13 cellular contexts compared by ENCODE assay signal in genomic region chr16:85391175-85391707, GRCh38.
A peak's percentile ranks its signal among the peaks of the same experiment; 100 is the strongest.
DNase-seq lines count a peak whose midpoint lies in the region; ATAC-seq, FAIRE-seq and TF ChIP-seq lines count a peak whose summit lies in the region.
"Had no signal": no experiment of that assay in that cellular context is flagged by ENCODE, and none has a peak within 500 bp of the region (broad histone marks: within the 10 kb centered on the region; RNA-seq: fewer than 3 reads in every experiment).

No MANE protein-coding gene starts in this region.

- no peak for FAIRE-seq in H1 (lab: Jason Lieb, UNC)
- FAIRE-seq: G401.6 had no signal

- TF ChIP-seq POLR2A in H1 (IDR thresholded peaks at IDR 0.05; ENCODE audit: control extremely low read depth in 1 of 2, low read depth in 2 of 2, low read length in 2 of 2), result no peak

- H2AK5ac ChIP-seq in H1 (ENCODE audit: low read depth, low read length), result no peak overlapping the region

- peaks cover 9% of the 10 kb centered on the region; the same call in 1 of the 2 replicates for H3K23me2 ChIP-seq in H1 (ENCODE audit: low read depth, low read length)

- H2BK12ac ChIP-seq in H1 (ENCODE audit: low read depth, low read length), result no peak overlapping the region

- ATAC-seq in activated naive CD8-positive, alpha-beta T cell treated with anti-CD3 and anti-CD28 coated beads, Interleukin-2, amount 10 ng/mL, durations not matched to agents 7 days and 5 days (ENCODE audit: low read depth), result no peak
- ATAC-seq in activated naive CD8-positive, alpha-beta T cell treated with anti-CD3 and anti-CD28 coated beads, Interleukin-2, amount 50 U/mL, for 24 hours, result no peak
- no peak for ATAC-seq in upper lobe of right lung
- ATAC-seq: naive thymus-derived CD4-positive, alpha-beta T cell had no signal

- H3K79me2 ChIP-seq in H1 (ENCODE audit: control insufficient read depth in 1 of 2, insufficient read depth in 2 of 2, low read length in 2 of 2), result no peaks in the 10 kb centered on the region

- H3K9ac ChIP-seq in H1 (replicated peaks in 1 of 4; ENCODE audit: extremely low read depth in 1 of 4, low read depth in 3 of 4, low read length in 3 of 4) (no peak overlapping the region), colonic mucosa (ENCODE audit: low read depth in 2 of 2, low read length in 2 of 2) (no peak overlapping the region)

- H4K91ac ChIP-seq in H1 (replicated peaks; ENCODE audit: insufficient read length, low read length), result no peak overlapping the region

- no peak overlapping the region for H2BK15ac ChIP-seq in H1 (ENCODE audit: low read length)

- no peak overlapping the region for H2BK20ac ChIP-seq in H1 (ENCODE audit: low read length)

- H3K4me2 ChIP-seq in H1 (ENCODE audit: insufficient read depth in 1 of 2, low read depth in 2 of 2, low read length in 2 of 2), result no peak overlapping the region

- H3K36me3 Mint-ChIP-seq in activated naive CD8-positive, alpha-beta T cell treated with anti-CD3 and anti-CD28 coated beads, Interleukin-2, amount 10 ng/mL, durations not matched to agents 7 days and 5 days, result no peaks in the 10 kb centered on the region
- no peaks in the 10 kb centered on the region for H3K36me3 Mint-ChIP-seq in activated naive CD8-positive, alpha-beta T cell treated with anti-CD3 and anti-CD28 coated beads, Interleukin-2, amount 50 U/mL, for 24 hours (ENCODE audit: low read depth)
- peaks cover 5% of the 10 kb centered on the region for H3K36me3 Mint-ChIP-seq in nephron (ENCODE audit: low read depth)
- H3K36me3 Mint-ChIP-seq in activated CD4-positive, alpha-beta T cell treated with anti-CD3 and anti-CD28 coated beads, Interleukin-2, amount 10 ng/mL, durations not matched to agents 24 days and 14 days (ENCODE audit: low read depth), result no peaks in the 10 kb centered on the region

- no peak overlapping the region for H2BK5ac ChIP-seq in H1 (ENCODE audit: low read depth, low read length)

- H3K27me3 Mint-ChIP-seq in activated naive CD8-positive, alpha-beta T cell treated with anti-CD3 and anti-CD28 coated beads, Interleukin-2, amount 10 ng/mL, durations not matched to agents 7 days and 5 days, result no peaks in the 10 kb centered on the region
- H3K27me3 Mint-ChIP-seq in activated naive CD8-positive, alpha-beta T cell treated with anti-CD3 and anti-CD28 coated beads, Interleukin-2, amount 50 U/mL, for 24 hours, result peaks cover 6% of the 10 kb centered on the region
- H3K27me3 Mint-ChIP-seq in nephron (ENCODE audit: low read depth), result peaks cover 10% of the 10 kb centered on the region
- H3K27me3 Mint-ChIP-seq in activated CD4-positive, alpha-beta T cell treated with anti-CD3 and anti-CD28 coated beads, Interleukin-2, amount 10 ng/mL, durations not matched to agents 24 days and 14 days, result no peaks in the 10 kb centered on the region

- no peak overlapping the region for H4K5ac ChIP-seq in H1 (ENCODE audit: insufficient read length, low read depth, low read length)

- H3K4me1 Mint-ChIP-seq in activated naive CD8-positive, alpha-beta T cell treated with anti-CD3 and anti-CD28 coated beads, Interleukin-2, amount 10 ng/mL, durations not matched to agents 7 days and 5 days, result no peaks in the 10 kb centered on the region
- no peaks in the 10 kb centered on the region for H3K4me1 Mint-ChIP-seq in activated naive CD8-positive, alpha-beta T cell treated with anti-CD3 and anti-CD28 coated beads, Interleukin-2, amount 50 U/mL, for 24 hours
- H3K4me1 Mint-ChIP-seq in nephron, result peaks cover 57% of the 10 kb centered on the region
- H3K4me1 Mint-ChIP-seq in activated CD4-positive, alpha-beta T cell treated with anti-CD3 and anti-CD28 coated beads, Interleukin-2, amount 10 ng/mL, durations not matched to agents 24 days and 14 days, result no peaks in the 10 kb centered on the region
- H3K4me1 Mint-ChIP-seq: central memory CD8-positive, alpha-beta T cell had no signal

- H3K27me3 ChIP-seq in H1 (replicated peaks in 1 of 4; ENCODE audit: control insufficient read depth in 3 of 4, extremely low read depth in 1 of 4, insufficient read depth in 3 of 4, low read length in 3 of 4) (no peaks in the 10 kb centered on the region), upper lobe of right lung (no peaks in the 10 kb centered on the region), colonic mucosa (no peaks in the 10 kb centered on the region)

- H3K4me3 ChIP-seq in H1 (ENCODE audit: extremely low read depth in 1 of 4, insufficient read depth in 2 of 4, low read depth in 3 of 4, low read length in 4 of 4), result no peak overlapping the region
- no peak overlapping the region for H3K4me3 ChIP-seq in upper lobe of right lung
- H3K4me3 ChIP-seq in colonic mucosa, result no peak overlapping the region

- CTCF ChIA-PET in H1 (lab: Charles Lee; ENCODE audit: partially characterized antibody), result interaction anchor here (0.6 to 10.8 kb wide), 20 partner anchors 12 to 276 kb away, joined by 3 to 182 read pairs (median 4); no protein-coding TSS in a partner anchor

- no peak for TF ChIP-seq EP300 in H1 (IDR thresholded peaks at IDR 0.05; ENCODE audit: borderline replicate concordance in 1 of 2, low read depth in 2 of 2, low read length in 2 of 2)

- intact Hi-C loops in upper lobe of right lung (cut with DNase I) (no loop called here), colonic mucosa (cut with DNase I) (loop anchor here (5.0 kb wide), 1 partner anchor 74 kb away; no protein-coding TSS in a partner anchor)
- intact Hi-C loops in activated CD4-positive, alpha-beta T cell treated with anti-CD3 and anti-CD28 coated beads, Interleukin-2, amount 10 ng/mL, durations not matched to agents 24 days and 14 days (cut with micrococcal nuclease), result no loop called here

- H4K20me1 ChIP-seq in H1 (replicated peaks in 1 of 2; ENCODE audit: control insufficient read depth in 1 of 2, insufficient read depth in 2 of 2, low read length in 2 of 2), result peaks cover 2 to 5% of the 10 kb centered on the region in 2 experiments

- TF ChIP-seq CTCF in H1 (IDR thresholded peaks at IDR 0.05; ENCODE audit: control extremely low read depth in 1 of 3, insufficient read depth in 1 of 3, low read depth in 1 of 3, low read length in 3 of 3), result no peak
- no peak for TF ChIP-seq CTCF in nephron (IDR thresholded peaks at IDR 0.05; ENCODE audit: unreplicated experiment in 3 of 3)
- no peak for TF ChIP-seq CTCF in upper lobe of right lung (IDR thresholded peaks at IDR 0.05)
- TF ChIP-seq CTCF in colonic mucosa (IDR thresholded peaks at IDR 0.05), result no peak

- no peak overlapping the region for H3K23ac ChIP-seq in H1 (ENCODE audit: insufficient read length)

- no peak overlapping the region for H3K4ac ChIP-seq in H1 (replicated peaks; ENCODE audit: insufficient read length, low read depth, low read length)

- H3K56ac ChIP-seq in H1 (replicated peaks; ENCODE audit: insufficient read length, low read depth, low read length), result no peak overlapping the region

- H2AFZ ChIP-seq in H1 (ENCODE audit: low read length), result no peak overlapping the region

- H4K8ac ChIP-seq in H1 (ENCODE audit: extremely low read depth, insufficient read depth, low read length), result 0 out of 2 replicates have a peak overlapping the region, but pooled peaks have one; percentile 53

- no peak overlapping the region for H3K18ac ChIP-seq in H1 (ENCODE audit: extremely low read depth, low read length)

- peaks cover 0 to 20% (median 13%) of the 10 kb centered on the region in 4 experiments; a peak in 6 of 7 replicates for H3K4me1 ChIP-seq in H1 (replicated peaks in 1 of 4; ENCODE audit: control insufficient read depth in 3 of 4, insufficient read depth in 4 of 4, low read length in 3 of 4)
- H3K4me1 ChIP-seq in upper lobe of right lung, result peaks cover 28% of the 10 kb centered on the region
- no peaks in the 10 kb centered on the region for H3K4me1 ChIP-seq in colonic mucosa

- DNase-seq in activated naive CD8-positive, alpha-beta T cell treated with anti-CD3 and anti-CD28 coated beads, Interleukin-2, amount 10 ng/mL, durations not matched to agents 7 days and 5 days, result peak; percentile 10
- DNase-seq in activated naive CD8-positive, alpha-beta T cell treated with anti-CD3 and anti-CD28 coated beads, Interleukin-2, amount 50 U/mL, for 24 hours, result no peak
- DNase-seq in H1 (ENCODE audit: low read depth in 1 of 2, low spot score in 2 of 2) (peak in 1 of 2 experiments; percentile 33), upper lobe of right lung (peak; percentile 39), colonic mucosa (no peak)
- DNase-seq in activated CD4-positive, alpha-beta T cell treated with anti-CD3 and anti-CD28 coated beads, Interleukin-2, amount 10 ng/mL, durations not matched to agents 24 days and 14 days, result no peak
- no peak for DNase-seq in activated CD4-positive, alpha-beta T cell treated with anti-CD3 and anti-CD28 coated beads for 1 hour
- DNase-seq: activated CD4-positive, alpha-beta T cell treated with anti-CD3 and anti-CD28 coated beads, Interleukin-2, amount 50 U/mL, for 48 hours; naive thymus-derived CD4-positive, alpha-beta T cell; stimulated activated naive CD4-positive, alpha-beta T cell treated with Interleukin-2 at 50 U/mL for 16 hours had no signal

- H3K4me3 Mint-ChIP-seq in activated naive CD8-positive, alpha-beta T cell treated with anti-CD3 and anti-CD28 coated beads, Interleukin-2, amount 10 ng/mL, durations not matched to agents 7 days and 5 days, result no peak overlapping the region
- H3K4me3 Mint-ChIP-seq in activated naive CD8-positive, alpha-beta T cell treated with anti-CD3 and anti-CD28 coated beads, Interleukin-2, amount 50 U/mL, for 24 hours, result no peak overlapping the region
- H3K4me3 Mint-ChIP-seq in nephron, result no peak overlapping the region
- H3K4me3 Mint-ChIP-seq in activated CD4-positive, alpha-beta T cell treated with anti-CD3 and anti-CD28 coated beads, Interleukin-2, amount 10 ng/mL, durations not matched to agents 24 days and 14 days, result no peak overlapping the region
- H3K4me3 Mint-ChIP-seq: central memory CD8-positive, alpha-beta T cell; naive thymus-derived CD4-positive, alpha-beta T cell had no signal

- no peaks in the 10 kb centered on the region for H3K79me1 ChIP-seq in H1 (ENCODE audit: low read depth, low read length)

- no peak overlapping the region for H2BK120ac ChIP-seq in H1 (replicated peaks; ENCODE audit: low read depth, low read length)

- no peak overlapping the region for H3K14ac ChIP-seq in H1 (ENCODE audit: insufficient read length)

- no peak overlapping the region for H3K27ac Mint-ChIP-seq in activated naive CD8-positive, alpha-beta T cell treated with anti-CD3 and anti-CD28 coated beads, Interleukin-2, amount 10 ng/mL, durations not matched to agents 7 days and 5 days
- H3K27ac Mint-ChIP-seq in activated naive CD8-positive, alpha-beta T cell treated with anti-CD3 and anti-CD28 coated beads, Interleukin-2, amount 50 U/mL, for 24 hours, result no peak overlapping the region
- H3K27ac Mint-ChIP-seq in nephron, result peak overlapping the region; percentile 49 to 83 (median 51)
- no peak overlapping the region for H3K27ac Mint-ChIP-seq in activated CD4-positive, alpha-beta T cell treated with anti-CD3 and anti-CD28 coated beads, Interleukin-2, amount 10 ng/mL, durations not matched to agents 24 days and 14 days
- H3K27ac Mint-ChIP-seq: naive thymus-derived CD4-positive, alpha-beta T cell had no signal

- no peaks in the 10 kb centered on the region for H3K36me3 ChIP-seq in H1 (ENCODE audit: control insufficient read depth in 2 of 4, insufficient read depth in 4 of 4, low read length in 3 of 4)
- no peaks in the 10 kb centered on the region for H3K36me3 ChIP-seq in upper lobe of right lung
- H3K36me3 ChIP-seq in colonic mucosa, result no peaks in the 10 kb centered on the region

- 84% methylated on average over 14 of the region's 14 CpGs; no CpG with 5 or more reads in 1 of the 2 experiments for WGBS in H1 (ENCODE audit: extremely low coverage in 1 of 2, insufficient coverage in 1 of 2, insufficient read length in 1 of 2, insufficient replicate concordance in 2 of 2, low coverage in 1 of 2, low lambda C conversion rate in 2 of 2, missing lambda C conversion rate in 1 of 2), 2 experiments

- H3K9me3 ChIP-seq in H1 (ENCODE audit: insufficient read depth in 2 of 2, low read depth in 1 of 2, low read length in 1 of 2) (no peaks in the 10 kb centered on the region), upper lobe of right lung (no peaks in the 10 kb centered on the region), colonic mucosa (no peaks in the 10 kb centered on the region)

- POLR2A ChIA-PET in activated naive CD8-positive, alpha-beta T cell treated with anti-CD3 and anti-CD28 coated beads, Interleukin-2, amount 10 ng/mL, durations not matched to agents 7 days and 5 days (lab: Charles Lee), result no interaction called here
- POLR2A ChIA-PET in H1 (lab: Charles Lee; ENCODE audit: partially characterized antibody), result no interaction called here

- H3K27ac ChIP-seq in H1 (ENCODE audit: low read depth, low read length) (no peak overlapping the region), upper lobe of right lung (no peak overlapping the region), colonic mucosa (no peak overlapping the region)

- no peak for TF ChIP-seq RAD21 in H1 (IDR thresholded peaks at IDR 0.05 in 1 of 2, conservative IDR thresholded peaks at IDR 0.05 in 1 of 2; ENCODE audit: low read depth in 2 of 2, low read length in 2 of 2)

- H3K9me3 Mint-ChIP-seq in activated naive CD8-positive, alpha-beta T cell treated with anti-CD3 and anti-CD28 coated beads, Interleukin-2, amount 10 ng/mL, durations not matched to agents 7 days and 5 days, result no peaks in the 10 kb centered on the region
- peaks cover 6% of the 10 kb centered on the region for H3K9me3 Mint-ChIP-seq in activated naive CD8-positive, alpha-beta T cell treated with anti-CD3 and anti-CD28 coated beads, Interleukin-2, amount 50 U/mL, for 24 hours
- no peaks in the 10 kb centered on the region for H3K9me3 Mint-ChIP-seq in nephron
- peaks cover 4% of the 10 kb centered on the region for H3K9me3 Mint-ChIP-seq in activated CD4-positive, alpha-beta T cell treated with anti-CD3 and anti-CD28 coated beads, Interleukin-2, amount 10 ng/mL, durations not matched to agents 24 days and 14 days
- H3K9me3 Mint-ChIP-seq: central memory CD8-positive, alpha-beta T cell; naive thymus-derived CD4-positive, alpha-beta T cell had no signal

Comparison
In these comparisons a context has a peak if more than half of its experiments do, and no peak if none do; other contexts are left out.
1. DNase-seq: peak in activated naive CD8-positive, alpha-beta T cell treated with anti-CD3 and anti-CD28 coated beads, Interleukin-2, amount 10 ng/mL, durations not matched to agents 7 days and 5 days (single experiment) and upper lobe of right lung (single experiment); none in activated naive CD8-positive, alpha-beta T cell treated with anti-CD3 and anti-CD28 coated beads, Interleukin-2, amount 50 U/mL, for 24 hours (single experiment), activated CD4-positive, alpha-beta T cell treated with anti-CD3 and anti-CD28 coated beads, Interleukin-2, amount 10 ng/mL, durations not matched to agents 24 days and 14 days (single experiment), activated CD4-positive, alpha-beta T cell treated with anti-CD3 and anti-CD28 coated beads for 1 hour (single experiment) and colonic mucosa (single experiment).
2. H3K27ac Mint-ChIP-seq: peak in nephron (3 of 3); none in activated naive CD8-positive, alpha-beta T cell treated with anti-CD3 and anti-CD28 coated beads, Interleukin-2, amount 10 ng/mL, durations not matched to agents 7 days and 5 days (single experiment), activated naive CD8-positive, alpha-beta T cell treated with anti-CD3 and anti-CD28 coated beads, Interleukin-2, amount 50 U/mL, for 24 hours (single experiment) and activated CD4-positive, alpha-beta T cell treated with anti-CD3 and anti-CD28 coated beads, Interleukin-2, amount 10 ng/mL, durations not matched to agents 24 days and 14 days (single experiment).